Comparison of ENCODE assay signal across 8 cellular contexts in genomic region chr7:37198906-37199485, GRCh38.
DNase-seq lines count a peak whose midpoint lies in the region; ATAC-seq and TF ChIP-seq lines count a peak whose summit lies in the region.

No MANE protein-coding gene starts in this region.

- WGBS in endodermal cell (ENCODE audit: insufficient coverage in 1 of 2, insufficient read length in 1 of 2), 2 experiments = 48 to 93% methylated on average over 2 to 6 of the region's 6 CpGs

- no peak overlapping the region for H3K27ac ChIP-seq in endodermal cell (ENCODE audit: low read depth, low read length)

- no peaks in the 10 kb centered on the region for H3K4me1 ChIP-seq in endodermal cell (ENCODE audit: control insufficient read depth, insufficient read depth, low read length)

- H3K27ac Mint-ChIP-seq in endodermal cell = no peak overlapping the region

- no peak overlapping the region for H3K4me3 ChIP-seq in endodermal cell (ENCODE audit: low read length)

- peaks cover 37% of the 10 kb centered on the region for H3K36me3 ChIP-seq in endodermal cell (ENCODE audit: control insufficient read depth, insufficient read depth, low read length)

- no peaks in the 10 kb centered on the region for H3K4me1 Mint-ChIP-seq in endodermal cell

- no peaks in the 10 kb centered on the region for H3K9me3 ChIP-seq in endodermal cell (ENCODE audit: control insufficient read depth, low read length)

- no peaks in the 10 kb centered on the region for H3K9me3 Mint-ChIP-seq in endodermal cell

- DNase-seq in Daoy (ENCODE audit: low read depth) (peak; percentile 88), NCI-H748 treated with DMSO at 0.1 percent for 48 hours (lab: John Stamatoyannopoulos, UW) (peak; percentile 78), endodermal cell (peak; percentile 94), midbrain (lab: John Stamatoyannopoulos, UW) (peak; percentile 84)
- DNase-seq in activated CD8-positive, alpha-beta memory T cell treated with anti-CD3 and anti-CD28 coated beads for 4 hours (ENCODE audit: low read depth in 2 of 2) = peak; percentile 37 to 52
- peak; percentile 49 to 68 for DNase-seq in stimulated activated CD8-positive, alpha-beta memory T cell treated with anti-CD3 and anti-CD28 coated beads, Interleukin-4, amount 100 ng/mL, for 1 hour (ENCODE audit: low read depth in 2 of 2, low spot score in 1 of 2)

- H3K9ac ChIP-seq in endodermal cell (ENCODE audit: extremely low read depth, low read length, poor library complexity, severe bottlenecking) = no peak overlapping the region

- TF ChIP-seq CTCF in endodermal cell (conservative IDR thresholded peaks at IDR 0.05) = peak; percentile 96

- no peak overlapping the region for H3K4me3 Mint-ChIP-seq in endodermal cell

- H3K27me3 ChIP-seq in endodermal cell (ENCODE audit: control insufficient read depth, insufficient read depth, low read length, poor library complexity, severe bottlenecking) = no peaks in the 10 kb centered on the region

- peaks cover 56% of the 10 kb centered on the region for H3K36me3 Mint-ChIP-seq in endodermal cell (ENCODE audit: low read depth)

- ATAC-seq in HG03280 (IDR thresholded peaks at IDR 0.05; ENCODE audit: unreplicated experiment) (peak; percentile 68), HG03039 (IDR thresholded peaks at IDR 0.05; ENCODE audit: unreplicated experiment) (no peak)

- no peaks in the 10 kb centered on the region for H3K27me3 Mint-ChIP-seq in endodermal cell (ENCODE audit: insufficient read depth)
